ENCODE assay signal across 8 cellular contexts in the genomic region with DNA sequence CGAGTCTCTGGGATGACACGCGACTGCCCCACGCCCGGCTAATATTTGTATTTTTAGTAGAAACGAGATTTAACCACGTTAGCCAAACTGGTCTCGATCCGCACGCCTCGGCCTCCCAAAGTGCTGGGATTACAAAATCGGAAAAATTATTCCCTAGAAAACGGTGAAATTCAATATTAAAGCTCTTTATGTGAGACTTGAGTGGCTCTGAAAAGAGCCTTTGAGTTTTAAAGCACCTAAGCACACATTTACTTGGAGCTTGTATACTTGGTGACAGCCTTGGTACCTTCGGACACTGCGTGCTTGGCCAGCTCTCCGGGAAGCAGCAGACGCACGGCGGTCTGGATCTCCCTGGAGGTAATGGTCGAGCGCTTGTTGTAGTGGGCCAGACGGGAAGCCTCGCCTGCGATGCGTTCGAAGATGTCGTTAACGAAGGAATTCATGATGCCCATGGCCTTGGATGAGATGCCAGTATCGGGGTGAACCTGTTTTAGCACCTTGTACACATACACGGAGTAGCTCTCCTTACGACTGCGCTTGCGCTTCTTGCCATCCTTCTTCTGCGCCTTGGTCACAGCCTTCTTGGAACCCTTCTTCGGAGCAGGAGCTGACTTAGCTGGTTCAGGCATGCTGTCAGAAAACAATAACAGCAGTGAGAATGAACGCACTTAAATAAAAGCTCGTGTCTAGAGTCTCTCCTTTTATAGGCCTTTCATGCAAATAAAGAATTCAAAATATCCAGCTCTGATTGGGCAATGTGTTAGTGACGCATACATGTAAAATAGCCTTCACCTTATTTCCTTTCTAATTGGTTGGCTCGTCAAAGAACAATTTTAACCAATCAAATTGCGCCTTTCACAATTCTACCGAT.
DNase-seq lines count a peak whose midpoint lies in the region; ATAC-seq, FAIRE-seq and TF ChIP-seq lines count a peak whose summit lies in the region.

No MANE protein-coding gene starts in this region.

- ATAC-seq in GM18868 (IDR thresholded peaks at IDR 0.05; ENCODE audit: unreplicated experiment) (peak; percentile 78), HG03095 (IDR thresholded peaks at IDR 0.05; ENCODE audit: unreplicated experiment) (peak; percentile 59)

- H3K4me1 ChIP-seq in kidney (ENCODE audit: control insufficient read depth in 1 of 2, insufficient read depth in 1 of 2, low read depth in 1 of 2, low read length in 2 of 2): peaks cover 0 to 6% of the 10 kb centered on the region in 2 donors

- FAIRE-seq in colon (lab: Jason Lieb, UNC) (peak; percentile 94), kidney (lab: Jason Lieb, UNC) (peak; percentile 98)

- no peaks in the 10 kb centered on the region for H3K36me3 ChIP-seq in kidney (ENCODE audit: control insufficient read depth in 1 of 2, insufficient read depth in 2 of 2, low read length in 2 of 2)

- H3K27ac ChIP-seq in kidney (ENCODE audit: low read depth in 2 of 2, low read length in 2 of 2): peak overlapping the region; percentile 71 to 93

- TF ChIP-seq CTCF in kidney (IDR thresholded peaks at IDR 0.05; ENCODE audit: borderline replicate concordance, extremely low read depth, insufficient read depth): no peak

- peak; percentile 92 for DNase-seq in AG08395 (ENCODE audit: low spot score)
- peak; percentile 91 for DNase-seq in NCI-H2196 (lab: John Stamatoyannopoulos, UW; ENCODE audit: unreplicated experiment)
- DNase-seq in activated CD4-positive, CD25-positive, alpha-beta regulatory T cell (lab: John Stamatoyannopoulos, UW): peak; percentile 29 to 60 (median 50)
- no peak for DNase-seq in kidney
- DNase-seq in stimulated activated CD4-positive, alpha-beta T cell treated with anti-CD3 and anti-CD28 coated beads, Interleukin-2, amount 100 ng/mL, for 4 hours (ENCODE audit: low read depth): peak; percentile 56

- intact Hi-C loops in kidney (cut with DNase I): no loop called here

- peak overlapping the region; percentile 60 to 76 for H3K4me3 ChIP-seq in kidney (ENCODE audit: low read length in 2 of 2)

- H3K9me3 ChIP-seq in kidney (ENCODE audit: control insufficient read depth in 1 of 2, low read length in 2 of 2): no peaks in the 10 kb centered on the region

- peak overlapping the region; percentile 11 to 24 for H3K9ac ChIP-seq in kidney (ENCODE audit: low read length in 2 of 2)
